ENCODE assay signal across 10 cellular contexts in genomic region chr1:27569506-27570382, GRCh38. TPM values are rescaled to one million over a fixed set of nuclear protein-coding genes. Genes with fewer than 3 reads are reported as not detected.
DNase-seq lines count a peak whose midpoint lies in the region; ATAC-seq and TF ChIP-seq lines count a peak whose summit lies in the region.
"Had no signal": no experiment of that assay in that cellular context is flagged by ENCODE, and none has a peak within 500 bp of the region (broad histone marks: within the 10 kb centered on the region; RNA-seq: fewer than 3 reads in every experiment).

No MANE protein-coding gene starts in this region.

- peaks cover 20% of the 10 kb centered on the region for H3K4me1 Mint-ChIP-seq in activated T-cell treated with anti-CD3 and anti-CD28 coated beads, Interleukin-2, amount 50 U/mL, for 72 hours (ENCODE audit: low read depth)
- H3K4me1 Mint-ChIP-seq in type B pancreatic cell (ENCODE audit: unreplicated experiment): peaks cover 85% of the 10 kb centered on the region

- no peaks in the 10 kb centered on the region for H3K27me3 Mint-ChIP-seq in activated T-cell treated with anti-CD3 and anti-CD28 coated beads, Interleukin-2, amount 50 U/mL, for 72 hours (ENCODE audit: low read depth)
- H3K27me3 Mint-ChIP-seq in type B pancreatic cell: no peaks in the 10 kb centered on the region

- H3K9me3 Mint-ChIP-seq in activated T-cell treated with anti-CD3 and anti-CD28 coated beads, Interleukin-2, amount 50 U/mL, for 72 hours: no peaks in the 10 kb centered on the region
- H3K9me3 Mint-ChIP-seq in type B pancreatic cell: no peaks in the 10 kb centered on the region

- H3K27me3 ChIP-seq in mucosa of rectum (ENCODE audit: control insufficient read depth in 2 of 2, insufficient read depth in 2 of 2, low read length in 2 of 2): no peaks in the 10 kb centered on the region

- no peak for ATAC-seq in activated T-cell treated with anti-CD3 and anti-CD28 coated beads, Interleukin-2, amount 50 U/mL, for 72 hours (replicated peaks in 1 of 2)
- ATAC-seq in GM19023 (IDR thresholded peaks at IDR 0.05; ENCODE audit: unreplicated experiment) (no peak), HG03565 (IDR thresholded peaks at IDR 0.05; ENCODE audit: unreplicated experiment) (no peak), HG03045 (IDR thresholded peaks at IDR 0.05; ENCODE audit: unreplicated experiment) (no peak)

- no peak for TF ChIP-seq CTCF in type B pancreatic cell (conservative IDR thresholded peaks at IDR 0.05)

- H3K36me3 ChIP-seq in mucosa of rectum (ENCODE audit: control insufficient read depth in 2 of 2, insufficient read depth in 2 of 2, low read length in 2 of 2): no peaks in the 10 kb centered on the region

- no peak for DNase-seq in activated T-cell treated with anti-CD3 and anti-CD28 coated beads, Interleukin-2, amount 50 U/mL, for 72 hours
- DNase-seq in activated T-cell treated with anti-CD3 and anti-CD28 coated beads for 4 hours (no peak), type B pancreatic cell (ENCODE audit: extremely low spot score, unreplicated experiment) (no peak)
- DNase-seq: erythroblast, NCI-H526 had no signal

- H3K4me3 ChIP-seq in mucosa of rectum (ENCODE audit: low read length in 2 of 2): no peak overlapping the region

- H3K9ac ChIP-seq in mucosa of rectum (ENCODE audit: low read depth in 1 of 2, low read length in 2 of 2): peak overlapping the region in 1 of 2 donors; percentile 74

- no peak overlapping the region for H3K27ac Mint-ChIP-seq in activated T-cell treated with anti-CD3 and anti-CD28 coated beads, Interleukin-2, amount 50 U/mL, for 72 hours
- H3K27ac Mint-ChIP-seq in type B pancreatic cell: peak overlapping the region; percentile 80

- no peaks in the 10 kb centered on the region for H3K36me3 Mint-ChIP-seq in activated T-cell treated with anti-CD3 and anti-CD28 coated beads, Interleukin-2, amount 50 U/mL, for 72 hours (ENCODE audit: insufficient read depth in 2 of 2)
- H3K36me3 Mint-ChIP-seq in type B pancreatic cell: no peaks in the 10 kb centered on the region

- H3K4me3 Mint-ChIP-seq in activated T-cell treated with anti-CD3 and anti-CD28 coated beads, Interleukin-2, amount 50 U/mL, for 72 hours: peak overlapping the region; percentile 77 to 91
- H3K4me3 Mint-ChIP-seq in type B pancreatic cell: peak overlapping the region; percentile 80

- H3K27ac ChIP-seq in cingulate gyrus (ENCODE audit: low read depth, low read length): peak overlapping the region; percentile 67
- peak overlapping the region; percentile 71 to 77 for H3K27ac ChIP-seq in mucosa of rectum (ENCODE audit: low read depth in 2 of 2, low read length in 2 of 2)

- H3K4me1 ChIP-seq in mucosa of rectum (ENCODE audit: control insufficient read depth in 2 of 2, insufficient read depth in 2 of 2, low read length in 2 of 2): peaks cover 41% of the 10 kb centered on the region in 2 donors

- no peaks in the 10 kb centered on the region for H3K9me3 ChIP-seq in mucosa of rectum (ENCODE audit: control insufficient read depth in 2 of 2, low read length in 2 of 2)

RNA-seq across cellular contexts. Expression of gene AHDC1, which starts 34.2 kb away (rescaled TPM):
- total RNA-seq in activated T-cell treated with anti-CD3 and anti-CD28 coated beads, Interleukin-2, amount 50 U/mL, for 72 hours: 1 to 10 TPM; 8.4 to 9.3 TPM
- 49.3 and 61.0 TPM in 2 replicates for total RNA-seq in type B pancreatic cell (ENCODE audit: low replicate concordance)
